In genomic region chr7:29379551-29379950, GRCh38 we compare ENCODE assay signal across 25 cellular contexts.
"Had no signal": no experiment of that assay in that cellular context is flagged by ENCODE, and none has a peak within 500 bp of the region (broad histone marks: within the 10 kb centered on the region; RNA-seq: fewer than 3 reads in every experiment).

No MANE protein-coding gene starts in this region.

- H3K9me3 ChIP-seq: stomach, suprapubic skin, testis, thoracic aorta, thyroid gland, tibial artery, tibial nerve, transverse colon, upper lobe of left lung, upper lobe of right lung, uterus, vagina had no signal

- DNase-seq: stimulated activated CD4-positive, alpha-beta T cell treated with anti-CD3 and anti-CD28 coated beads, Interleukin-2, amount 100 ng/mL, for 48 hours; stimulated activated CD4-positive, alpha-beta T cell treated with anti-CD3 and anti-CD28 coated beads, Interleukin-4, amount 100 ng/mL, for 1 hour; stimulated activated CD4-positive, alpha-beta T cell treated with anti-CD3 and anti-CD28 coated beads, Interleukin-4, amount 100 ng/mL, for 24 hours; stimulated activated CD4-positive, alpha-beta T cell treated with anti-CD3 and anti-CD28 coated beads, Interleukin-4, amount 100 ng/mL, for 4 hours; stimulated activated CD8-positive, alpha-beta memory T cell treated with anti-CD3 and anti-CD28 coated beads, Interleukin-4, amount 100 ng/mL, for 48 hours; stimulated activated naive B cell treated with anti-CD40 and anti-IgM and Interleukin-4, amounts not matched to agents 10 μg/mL and 1 μg/mL and 100 μg/mL, for 72 hours; stimulated activated naive CD4-positive, alpha-beta T cell; stimulated activated naive CD8-positive, alpha-beta T cell treated with anti-CD3 and anti-CD28 coated beads, Interleukin-15, amount 100 ng/mL, for 72 hours; stimulated activated naive CD8-positive, alpha-beta T cell treated with anti-CD3 and anti-CD28 coated beads, Interleukin-15, Interleukin-2, amounts not matched to agents 100 U/mL and 50 U/mL, for 24 hours; stomach; substantia nigra; testis; thyroid gland; tibial artery; transverse colon; trophoblast cell; upper lobe of left lung; upper lobe of right lung; uterus had no signal

- H3K4me3 ChIP-seq: stomach, suprapubic skin, testis, thoracic aorta, thyroid gland, tibial artery, tibial nerve, transverse colon, upper lobe of left lung, upper lobe of right lung, uterus, vagina had no signal

- H3K27me3 ChIP-seq: stomach, testis, thyroid gland, tibial artery, tibial nerve, transverse colon, upper lobe of left lung, upper lobe of right lung, uterus, vagina had no signal

- H3K4me1 ChIP-seq: tibial artery, upper lobe of left lung, uterus had no signal

- H3K36me3 ChIP-seq: stomach, suprapubic skin, thoracic aorta, thyroid gland, tibial artery, tibial nerve, transverse colon, upper lobe of left lung, upper lobe of right lung, uterus, vagina had no signal

- ATAC-seq: stimulated activated effector memory CD8-positive, alpha-beta T cell treated with anti-CD3 and anti-CD28 coated beads, Interleukin-12 subunit alpha, Interleukin-12 subunit beta, amount 100 ng/mL, for 72 hours; stimulated activated memory B cell treated with anti-CD40 and anti-IgM and Interleukin-4, amounts not matched to agents 10 μg/mL and 1 μg/mL and 100 μg/mL, for 72 hours; stimulated activated naive B cell treated with anti-CD40 and anti-IgM and Interleukin-4, amounts not matched to agents 10 μg/mL and 1 μg/mL and 100 μg/mL, for 72 hours; stimulated activated naive CD8-positive, alpha-beta T cell treated with anti-CD3 and anti-CD28 coated beads, Interleukin-15, amount 100 ng/mL, for 72 hours; stimulated activated naive CD8-positive, alpha-beta T cell treated with anti-CD3 and anti-CD28 coated beads, Interleukin-15, Interleukin-2, amounts not matched to agents 100 U/mL and 50 U/mL, for 24 hours; upper lobe of right lung had no signal

- H3K27ac ChIP-seq: stomach, suprapubic skin, testis, thoracic aorta, thyroid gland, tibial artery, tibial nerve, transverse colon, upper lobe of left lung, upper lobe of right lung, uterus, vagina had no signal
